19 cellular contexts compared by ENCODE assay signal in the genomic region with DNA sequence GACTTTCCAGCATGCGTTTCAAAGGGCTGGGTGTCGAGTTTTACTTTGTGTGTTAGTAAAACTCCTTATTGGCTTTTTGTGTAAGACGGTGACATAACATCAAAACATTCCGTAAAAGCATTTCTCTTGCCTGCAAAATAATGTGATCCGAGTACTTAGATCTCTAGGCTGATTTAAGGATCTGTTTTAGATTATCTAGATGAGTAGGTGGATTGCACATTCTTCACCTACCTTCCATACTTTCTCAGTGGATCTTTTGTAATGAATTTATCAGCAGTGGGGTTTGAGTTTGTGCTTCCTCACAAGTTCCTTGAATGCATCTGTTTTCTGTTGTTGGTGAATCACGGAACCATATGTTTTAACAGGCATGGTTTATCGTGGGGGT. TPM values are rescaled to one million over a fixed set of nuclear protein-coding genes. Genes with fewer than 3 reads are reported as not detected.
A peak's percentile ranks its signal among the peaks of the same experiment; 100 is the strongest.
DNase-seq lines count a peak whose midpoint lies in the region; TF ChIP-seq lines count a peak whose summit lies in the region.
"Had no signal": no experiment of that assay in that cellular context is flagged by ENCODE, and none has a peak within 500 bp of the region (broad histone marks: within the 10 kb centered on the region; RNA-seq: fewer than 3 reads in every experiment).

No MANE protein-coding gene starts in this region.

- CTCF ChIA-PET in BJ (lab: Yijun Ruan, JAX) (no interaction called here), SK-N-SH (lab: Yijun Ruan, JAX) (no interaction called here), A673 (lab: Charles Lee) (no interaction called here)

- H2AFZ ChIP-seq in SK-N-SH (ENCODE audit: low read depth) = no peak overlapping the region
- H2AFZ ChIP-seq in neuronal stem cell (ENCODE audit: low read length) = no peak overlapping the region

- intact Hi-C loops in activated T-helper 2 cell treated with anti-CD3 and anti-CD28 coated beads, Interferon-gamma antibody, Interleukin-2, Interleukin-4, amounts not matched to agents 10 μg/mL and 5 μg/mL and 100 μg/mL, durations not matched to agents 14 hours and 24 hours and 36 hours (cut with micrococcal nuclease) = no loop called here
- intact Hi-C loops in A673 (cut with micrococcal nuclease; ENCODE audit: unreplicated experiment) = no loop called here

- POLR2A ChIA-PET in BJ (lab: Charles Lee) (no interaction called here), SK-N-SH (lab: Yijun Ruan, JAX) (no interaction called here), A673 (lab: Charles Lee; ENCODE audit: low non-redundant PET) (no interaction called here)

- no peak overlapping the region for H4K91ac ChIP-seq in neuronal stem cell (ENCODE audit: low read depth, low read length, poor library complexity)

- H3K36me3 Mint-ChIP-seq in activated T-helper 2 cell treated with anti-CD3 and anti-CD28 coated beads, Interferon-gamma antibody, Interleukin-2, Interleukin-4, amounts not matched to agents 10 μg/mL and 5 μg/mL and 100 μg/mL, durations not matched to agents 14 hours and 24 hours and 36 hours (ENCODE audit: low read depth) = peaks cover 6% of the 10 kb centered on the region

- H3K4me3 Mint-ChIP-seq in activated T-helper 2 cell treated with anti-CD3 and anti-CD28 coated beads, Interferon-gamma antibody, Interleukin-2, Interleukin-4, amounts not matched to agents 10 μg/mL and 5 μg/mL and 100 μg/mL, durations not matched to agents 14 hours and 24 hours and 36 hours (ENCODE audit: low read depth) = no peak overlapping the region

- no peak overlapping the region for H3K4me3 ChIP-seq in BJ (ENCODE audit: low read depth, low read length)
- H3K4me3 ChIP-seq in SK-N-SH (ENCODE audit: low read depth in 2 of 2, low read length in 1 of 2) = no peak overlapping the region; a peak in 1 of 4 replicates
- H3K4me3 ChIP-seq in neuronal stem cell (ENCODE audit: low read length in 2 of 2) = no peak overlapping the region
- no peak overlapping the region for H3K4me3 ChIP-seq in A673 (ENCODE audit: low read depth, low read length, poor library complexity, severe bottlenecking)
- H3K4me3 ChIP-seq: mucosa of descending colon, SJCRH30, vagina had no signal

- H3K4me1 ChIP-seq in SK-N-SH (ENCODE audit: control insufficient read depth in 1 of 2, insufficient read depth in 2 of 2, low read depth in 1 of 2, low read length in 1 of 2) (peaks cover 0 to 14% of the 10 kb centered on the region in 2 experiments; a peak in 2 of 4 replicates), neuronal stem cell (ENCODE audit: control insufficient read depth in 2 of 2, insufficient read depth in 1 of 2, low read depth in 1 of 2, low read length in 2 of 2) (peaks cover 2 to 3% of the 10 kb centered on the region in 2 donors), A673 (ENCODE audit: insufficient read depth, low read length, poor library complexity, severe bottlenecking) (no peaks in the 10 kb centered on the region)
- H3K4me1 ChIP-seq: SJCRH30 had no signal

- H3K4me2 ChIP-seq in SK-N-SH (peak overlapping the region; percentile 5; the same call in 1 of the 2 replicates), neuronal stem cell (ENCODE audit: insufficient read depth, low read length, poor library complexity, severe bottlenecking) (no peak overlapping the region)
- H3K4me2 ChIP-seq: KMS-11 had no signal

- no peak overlapping the region for H3K18ac ChIP-seq in neuronal stem cell (ENCODE audit: low read length)

- no peak overlapping the region for H2BK5ac ChIP-seq in neuronal stem cell (ENCODE audit: low read length)

- H3K9me2 ChIP-seq in SK-N-SH = no peaks in the 10 kb centered on the region

- TF ChIP-seq CTCF in BJ (IDR thresholded peaks at IDR 0.05; ENCODE audit: insufficient read depth, low read depth, low read length) = no peak
- TF ChIP-seq CTCF in SK-N-SH (IDR thresholded peaks at IDR 0.05) = no peak
- no peak for TF ChIP-seq CTCF in A673 (conservative IDR thresholded peaks at IDR 0.05; ENCODE audit: low read depth, low read length)

- H3K79me2 ChIP-seq in SK-N-SH (ENCODE audit: insufficient read depth) = peaks cover 100% of the 10 kb centered on the region

- H3K9me3 ChIP-seq in SK-N-SH (no peaks in the 10 kb centered on the region), neuronal stem cell (replicated peaks in 1 of 2; ENCODE audit: control insufficient read depth in 2 of 2, insufficient read depth in 1 of 2, low read depth in 1 of 2, low read length in 2 of 2) (no peaks in the 10 kb centered on the region), A673 (ENCODE audit: low read depth, low read length, poor library complexity, severe bottlenecking) (no peaks in the 10 kb centered on the region)
- H3K9me3 ChIP-seq: mucosa of descending colon, SJCRH30, vagina had no signal

- peak in 1 of 2 experiments; percentile 22; a peak in 1 of 4 replicates for TF ChIP-seq EP300 in SK-N-SH (IDR thresholded peaks at IDR 0.05; ENCODE audit: borderline replicate concordance in 1 of 2, low read depth in 1 of 2, low read length in 1 of 2)

- no peak overlapping the region for H3K27ac Mint-ChIP-seq in activated T-helper 2 cell treated with anti-CD3 and anti-CD28 coated beads, Interferon-gamma antibody, Interleukin-2, Interleukin-4, amounts not matched to agents 10 μg/mL and 5 μg/mL and 100 μg/mL, durations not matched to agents 14 hours and 24 hours and 36 hours

- H3K9ac ChIP-seq in SK-N-SH (no peak overlapping the region), neuronal stem cell (ENCODE audit: low read depth, low read length, poor library complexity) (no peak overlapping the region)
- H3K9ac ChIP-seq: KMS-11 had no signal

- H2BK120ac ChIP-seq in neuronal stem cell (ENCODE audit: low read depth, low read length) = no peak overlapping the region

- H3K27me3 ChIP-seq in BJ (ENCODE audit: control insufficient read depth, insufficient read depth, low read length) (no peaks in the 10 kb centered on the region), SK-N-SH (ENCODE audit: insufficient read depth) (no peaks in the 10 kb centered on the region), neuronal stem cell (ENCODE audit: control insufficient read depth in 3 of 3, insufficient read depth in 3 of 3, low read depth in 1 of 3, low read length in 3 of 3) (no peaks in the 10 kb centered on the region), A673 (replicated peaks; ENCODE audit: insufficient read depth, low read depth, low read length, poor library complexity) (no peaks in the 10 kb centered on the region)
- H3K27me3 ChIP-seq: SJCRH30, vagina had no signal

- no peak overlapping the region for H2BK12ac ChIP-seq in neuronal stem cell (ENCODE audit: low read length)

- no peak overlapping the region for H2AK5ac ChIP-seq in neuronal stem cell (ENCODE audit: low read depth, low read length)

- H3K9me3 Mint-ChIP-seq in activated T-helper 2 cell treated with anti-CD3 and anti-CD28 coated beads, Interferon-gamma antibody, Interleukin-2, Interleukin-4, amounts not matched to agents 10 μg/mL and 5 μg/mL and 100 μg/mL, durations not matched to agents 14 hours and 24 hours and 36 hours = no peaks in the 10 kb centered on the region

- H2BK15ac ChIP-seq in neuronal stem cell (ENCODE audit: low read length) = no peak overlapping the region

- no peaks in the 10 kb centered on the region for H3K36me3 ChIP-seq in BJ (ENCODE audit: control insufficient read depth, insufficient read depth, low read length)
- peaks cover 0 to 12% of the 10 kb centered on the region in 2 experiments for H3K36me3 ChIP-seq in SK-N-SH (replicated peaks in 1 of 2; ENCODE audit: control insufficient read depth in 1 of 2, insufficient read depth in 2 of 2, low read length in 1 of 2)
- H3K36me3 ChIP-seq in neuronal stem cell (replicated peaks in 1 of 2; ENCODE audit: control insufficient read depth in 2 of 2, insufficient read depth in 2 of 2, low read length in 2 of 2) = peaks cover 0 to 16% of the 10 kb centered on the region in 2 donors
- H3K36me3 ChIP-seq in A673 (ENCODE audit: insufficient read depth, low read length, poor library complexity, severe bottlenecking) = no peaks in the 10 kb centered on the region
- H3K36me3 ChIP-seq: vagina had no signal

- H4K20me1 ChIP-seq in SK-N-SH (ENCODE audit: insufficient read depth) = peaks cover 80% of the 10 kb centered on the region

- peak; percentile 66 for DNase-seq in BJ (ENCODE audit: low read depth)
- DNase-seq in SK-N-SH = no peak
- peak; percentile 58 for DNase-seq in fibroblast of peridontal ligament (ENCODE audit: extremely low read depth)
- peak; percentile 17 for DNase-seq in neuronal stem cell (ENCODE audit: low spot score)
- no peak for DNase-seq in activated T-helper 2 cell treated with anti-CD3 and anti-CD28 coated beads, Interferon-gamma antibody, Interleukin-2, Interleukin-4, amounts not matched to agents 10 μg/mL and 5 μg/mL and 100 μg/mL, durations not matched to agents 14 hours and 24 hours and 36 hours (ENCODE audit: low spot score)
- no peak for DNase-seq in NCI-H446 (lab: John Stamatoyannopoulos, UW)
- no peak for DNase-seq in A673 (ENCODE audit: low spot score)
- no peak for DNase-seq in RPMI8226
- DNase-seq: activated CD4-positive, alpha-beta T cell treated with anti-CD3 and anti-CD28 coated beads for 48 hours; activated gamma-delta T cell; amygdala; effector memory CD4-positive, alpha-beta T cell; mucosa of descending colon; NCI-H1105; NCI-H2171 treated with DMSO at 0.1 percent for 48 hours; PC-3; SJCRH30 had no signal

- TF ChIP-seq RAD21 in SK-N-SH (IDR thresholded peaks at IDR 0.05; ENCODE audit: low read length) = no peak

- no peak overlapping the region for H3K4ac ChIP-seq in neuronal stem cell (ENCODE audit: low read length)

- no peaks in the 10 kb centered on the region for H3K27me3 Mint-ChIP-seq in activated T-helper 2 cell treated with anti-CD3 and anti-CD28 coated beads, Interferon-gamma antibody, Interleukin-2, Interleukin-4, amounts not matched to agents 10 μg/mL and 5 μg/mL and 100 μg/mL, durations not matched to agents 14 hours and 24 hours and 36 hours (ENCODE audit: low read depth)

- H3K27ac ChIP-seq in SK-N-SH (ENCODE audit: low read depth in 2 of 2, low read length in 1 of 2) = peak overlapping the region; percentile 13 to 63
- no peak overlapping the region for H3K27ac ChIP-seq in neuronal stem cell (replicated peaks; ENCODE audit: low read length)
- H3K27ac ChIP-seq in A673 (ENCODE audit: low read depth, low read length, poor library complexity, severe bottlenecking) = no peak overlapping the region
- H3K27ac ChIP-seq: KMS-11, SJCRH30, vagina had no signal

- H3K79me1 ChIP-seq in neuronal stem cell (ENCODE audit: low read depth, low read length) = peaks cover 2% of the 10 kb centered on the region

- no peak overlapping the region for H3K23ac ChIP-seq in neuronal stem cell (ENCODE audit: low read depth, low read length, poor library complexity)

- no TSS peak for BruUV-seq in A673 (replicated peaks; lab: Mats Ljungman, UMichigan)

- H3K14ac ChIP-seq in neuronal stem cell (ENCODE audit: low read length) = no peak overlapping the region

- H4K8ac ChIP-seq in neuronal stem cell (ENCODE audit: low read depth, low read length) = no peak overlapping the region

- peaks cover 7% of the 10 kb centered on the region for H3K4me1 Mint-ChIP-seq in activated T-helper 2 cell treated with anti-CD3 and anti-CD28 coated beads, Interferon-gamma antibody, Interleukin-2, Interleukin-4, amounts not matched to agents 10 μg/mL and 5 μg/mL and 100 μg/mL, durations not matched to agents 14 hours and 24 hours and 36 hours (ENCODE audit: low read depth)

- no peaks in the 10 kb centered on the region for H3F3A ChIP-seq in SK-N-SH (replicated peaks; ENCODE audit: insufficient read depth)

- 52% methylated on average over 7 of the region's 7 CpGs for WGBS in SK-N-SH (ENCODE audit: low lambda C conversion rate)
- WGBS in neuronal stem cell (ENCODE audit: extremely low coverage in 2 of 2, insufficient read length in 2 of 2, insufficient replicate concordance in 1 of 2), 2 donors = no CpG with 5 or more reads among the region's 7 CpGs

RNA-seq across cellular contexts. Expression of a gene that starts 7.6 kb away (rescaled TPM):
- 49.1 and 61.0 TPM in 2 replicates for polyA plus RNA-seq in BJ (2011; rRNA removed)
- polyA minus RNA-seq in BJ (2011; rRNA and poly(A)+ RNA removed) = 47.1 and 73.9 TPM in 2 replicates
- polyA plus RNA-seq in SK-N-SH (2012; rRNA removed) = 25.6 and 32.4 TPM in 2 replicates
- polyA plus RNA-seq in SK-N-SH (2012; cell fraction: cytosol; rRNA removed) = 28.9 and 29.1 TPM in 2 replicates
- 56.5 and 68.8 TPM in 2 replicates for polyA plus RNA-seq in SK-N-SH (2012; cell fraction: nucleus; rRNA removed)
- 10.4 TPM for polyA plus RNA-seq in neuronal stem cell (2013, experiment 1 of 2)
- polyA plus RNA-seq in neuronal stem cell (2013, experiment 2 of 2) = 9.9 TPM
- 24.5 and 26.3 TPM in 2 replicates for total RNA-seq in activated T-helper 2 cell treated with anti-CD3 and anti-CD28 coated beads, Interferon-gamma antibody, Interleukin-2, Interleukin-4, amounts not matched to agents 10 μg/mL and 5 μg/mL and 100 μg/mL, durations not matched to agents 14 hours and 24 hours and 36 hours
- 16.9 and 20.0 TPM in 2 replicates for total RNA-seq in A673 (2021)

Comparison
In these comparisons a context has a peak if more than half of its experiments do, and no peak if none do; other contexts are left out.
1. DNase-seq: peak in BJ (single experiment), fibroblast of peridontal ligament (single experiment) and neuronal stem cell (single experiment); none in SK-N-SH (single experiment), activated T-helper 2 cell treated with anti-CD3 and anti-CD28 coated beads, Interferon-gamma antibody, Interleukin-2, Interleukin-4, amounts not matched to agents 10 μg/mL and 5 μg/mL and 100 μg/mL, durations not matched to agents 14 hours and 24 hours and 36 hours (single experiment), NCI-H446 (0 of 2), A673 (single experiment) and RPMI8226 (single experiment).
2. H3K27ac ChIP-seq: peak in SK-N-SH (2 of 2); none in neuronal stem cell (single experiment) and A673 (single experiment).